ENCODE assay signal across 8 cellular contexts in genomic region chr15:79896131-79896633, GRCh38. TPM values are rescaled to one million over a fixed set of nuclear protein-coding genes. Genes with fewer than 3 reads are reported as not detected.
A peak's percentile ranks its signal among the peaks of the same experiment; 100 is the strongest.
DNase-seq lines count a peak whose midpoint lies in the region; ATAC-seq, FAIRE-seq and TF ChIP-seq lines count a peak whose summit lies in the region.

No MANE protein-coding gene starts in this region.

- H3K27ac ChIP-seq in heart left ventricle = peak overlapping the region in 11 of 12 donors; percentile 84 to 98 (median 93)
- peak overlapping the region; percentile 98 for H3K27ac ChIP-seq in adipose tissue (ENCODE audit: low read depth, low read length)
- H3K27ac ChIP-seq in thoracic aorta = peak overlapping the region; percentile 91

- H3K27me3 ChIP-seq in heart left ventricle (no peaks in the 10 kb centered on the region), thoracic aorta (replicated peaks; ENCODE audit: insufficient read depth) (no peaks in the 10 kb centered on the region)

- H3K9me3 ChIP-seq in heart left ventricle (no peaks in the 10 kb centered on the region), thoracic aorta (no peaks in the 10 kb centered on the region)

- 13 to 29% (median 22%) methylated on average over 10 of the region's 10 CpGs for WGBS in heart left ventricle, 4 donors
- 6 to 14% (median 11%) methylated on average over 10 of the region's 10 CpGs for WGBS in adipose tissue, 3 donors

- TF ChIP-seq POLR2A in heart left ventricle (IDR thresholded peaks at IDR 0.05) = no peak

- no peak for TF ChIP-seq CTCF in heart left ventricle (IDR thresholded peaks at IDR 0.05)
- TF ChIP-seq CTCF in thoracic aorta (IDR thresholded peaks at IDR 0.05) = no peak

- ATAC-seq in heart left ventricle (peak in 3 of 4 donors; percentile 1 to 16 (median 5)), Right ventricle myocardium superior (ENCODE audit: poor library complexity) (no peak), HG03280 (IDR thresholded peaks at IDR 0.05; ENCODE audit: unreplicated experiment) (peak; percentile 29), thoracic aorta (ENCODE audit: insufficient number of reproducible peaks, low FRiP score, low read depth) (peak; percentile 6)

- intact Hi-C loops in heart left ventricle (cut with DNase I) (loop anchor here in 9 of 10 donors (2.0 to 10.0 kb wide), 6 partner anchors 27 to 279 kb away; partner anchors contain the start of genes FAH (in 1 of the 9) and ZFAND6 (in 1 of the 9)), Right ventricle myocardium superior (cut with DNase I) (no loop called here)

- no peak for FAIRE-seq in urothelium cell line (lab: Jason Lieb, UNC)

- peak overlapping the region; percentile 64 to 92 (median 82) for H3K4me3 ChIP-seq in heart left ventricle
- peak overlapping the region; percentile 94 for H3K4me3 ChIP-seq in thoracic aorta

- DNase-seq in heart left ventricle (no peak), Right ventricle myocardium superior (no peak), kidney glomerular epithelial cell (lab: John Stamatoyannopoulos, UW) (peak; percentile 11), thoracic aorta (ENCODE audit: low spot score) (no peak), urothelium cell line (ENCODE audit: low spot score) (no peak), dedifferentiated amniotic fluid mesenchymal stem cell (ENCODE audit: extremely low spot score) (no peak)

- peaks cover 0 to 30% (median 7%) of the 10 kb centered on the region in 12 donors for H3K4me1 ChIP-seq in heart left ventricle
- peaks cover 0 to 12% of the 10 kb centered on the region in 2 donors for H3K4me1 ChIP-seq in thoracic aorta (ENCODE audit: control insufficient read depth in 1 of 2, low read depth in 2 of 2)

- H3K36me3 ChIP-seq in heart left ventricle = peaks cover 0 to 8% (median 0%) of the 10 kb centered on the region in 9 donors
- H3K36me3 ChIP-seq in thoracic aorta = no peaks in the 10 kb centered on the region

RNA-seq across cellular contexts. Expression of gene MTHFS, which starts 0.6 kb away (rescaled TPM):
- total RNA-seq in heart left ventricle = 10 to 100 TPM in 6 of 9 donors, 1 to 10 TPM in 3; 5.7 to 24.1 (median 13.2) TPM
- 10 to 100 TPM; 35.7 to 45.5 TPM for polyA plus RNA-seq in heart left ventricle
- total RNA-seq in Right ventricle myocardium superior = 20.5 TPM
- 10 to 100 TPM; 60.4 to 94.7 (median 86.8) TPM for polyA plus RNA-seq in adipose tissue
- total RNA-seq in thoracic aorta = 10 to 100 TPM in 1 of 2 donors, 1 to 10 TPM in 1; 6.2 to 30.6 TPM
